In the genomic region with DNA sequence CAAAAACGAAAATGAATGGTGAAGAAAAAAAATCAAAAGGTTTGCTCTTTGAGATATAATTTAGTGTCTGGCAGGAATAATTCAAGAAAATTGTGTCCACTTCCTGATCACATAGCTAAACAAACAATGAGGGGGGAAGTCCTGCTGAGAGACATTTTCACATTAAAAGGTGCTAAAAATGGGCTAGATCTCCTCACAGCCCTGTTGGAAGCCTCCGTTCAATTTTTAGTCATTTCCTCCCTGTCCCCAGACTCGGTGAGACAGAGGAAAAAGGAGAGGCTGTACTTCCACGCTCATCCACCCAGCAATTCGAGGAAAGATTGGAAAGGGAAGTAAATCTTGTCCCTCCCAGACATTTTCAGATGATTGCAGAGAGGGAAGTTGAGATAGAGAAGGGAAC, we compare ENCODE assay signal across 14 cellular contexts.
A peak's percentile ranks its signal among the peaks of the same experiment; 100 is the strongest.
DNase-seq lines count a peak whose midpoint lies in the region; ATAC-seq and TF ChIP-seq lines count a peak whose summit lies in the region.
"Had no signal": no experiment of that assay in that cellular context is flagged by ENCODE, and none has a peak within 500 bp of the region (broad histone marks: within the 10 kb centered on the region; RNA-seq: fewer than 3 reads in every experiment).

No MANE protein-coding gene starts in this region.

- H4K91ac ChIP-seq in neuronal stem cell (ENCODE audit: low read depth, low read length, poor library complexity), result no peak overlapping the region

- H3K14ac ChIP-seq in neuronal stem cell (ENCODE audit: low read length), result no peak overlapping the region

- peak overlapping the region; percentile 28 for H2AFZ ChIP-seq in neuronal stem cell (ENCODE audit: low read length)

- no peaks in the 10 kb centered on the region for H3K9me3 ChIP-seq in SK-N-MC (ENCODE audit: low read depth, low read length)
- H3K9me3 ChIP-seq in neuronal stem cell (replicated peaks in 1 of 2; ENCODE audit: control insufficient read depth in 2 of 2, insufficient read depth in 1 of 2, low read depth in 1 of 2, low read length in 2 of 2), result no peaks in the 10 kb centered on the region
- H3K9me3 ChIP-seq: BLaER1 had no signal

- no peak overlapping the region for H2AK5ac ChIP-seq in neuronal stem cell (ENCODE audit: low read depth, low read length)

- H2BK15ac ChIP-seq in neuronal stem cell (ENCODE audit: low read length), result no peak overlapping the region

- H3K4me1 Mint-ChIP-seq in CD14-positive monocyte, result peaks cover 1% of the 10 kb centered on the region
- H3K4me1 Mint-ChIP-seq: CD8-positive, alpha-beta memory T cell had no signal

- TF ChIP-seq CTCF in CD14-positive monocyte (IDR thresholded peaks at IDR 0.05), result no peak

- no peak overlapping the region for H2BK5ac ChIP-seq in neuronal stem cell (ENCODE audit: low read length)

- H3K18ac ChIP-seq in neuronal stem cell (ENCODE audit: low read length), result no peak overlapping the region

- no peaks in the 10 kb centered on the region for H3K79me1 ChIP-seq in neuronal stem cell (ENCODE audit: low read depth, low read length)

- intact Hi-C loops in CD14-positive monocyte (cut with micrococcal nuclease), result no loop called here

- H3K4ac ChIP-seq in neuronal stem cell (ENCODE audit: low read length), result no peak overlapping the region

- H3K27me3 ChIP-seq in neuronal stem cell (ENCODE audit: control insufficient read depth in 3 of 3, insufficient read depth in 3 of 3, low read depth in 1 of 3, low read length in 3 of 3), result no peaks in the 10 kb centered on the region
- H3K27me3 ChIP-seq: BLaER1 had no signal

- H4K8ac ChIP-seq in neuronal stem cell (ENCODE audit: low read depth, low read length), result no peak overlapping the region

- no peak overlapping the region for H2BK12ac ChIP-seq in neuronal stem cell (ENCODE audit: low read length)

- WGBS in neuronal stem cell (ENCODE audit: extremely low coverage in 2 of 2, insufficient read length in 2 of 2, insufficient replicate concordance in 1 of 2), 2 donors, result no CpG with 5 or more reads among the region's 5 CpGs

- no peak overlapping the region for H3K27ac Mint-ChIP-seq in CD14-positive monocyte
- H3K27ac Mint-ChIP-seq: CD8-positive, alpha-beta memory T cell; T-helper 1 cell treated with Interleukin-12 subunit alpha and Interleukin-12 subunit beta and Interleukin-4 antibody, amounts not matched to agents 30 μg/mL and 1 μg/mL, for 36 hours had no signal

- no peaks in the 10 kb centered on the region for H3K4me1 ChIP-seq in neuronal stem cell (ENCODE audit: control insufficient read depth in 2 of 2, insufficient read depth in 1 of 2, low read depth in 1 of 2, low read length in 2 of 2)
- H3K4me1 ChIP-seq: BLaER1 had no signal

- ATAC-seq in GM21447 (IDR thresholded peaks at IDR 0.05; ENCODE audit: unreplicated experiment) (no peak), GM21367 (IDR thresholded peaks at IDR 0.05; ENCODE audit: unreplicated experiment) (no peak)

- no peak overlapping the region for H3K23ac ChIP-seq in neuronal stem cell (ENCODE audit: low read depth, low read length, poor library complexity)

- H3K27ac ChIP-seq in SK-N-MC (peak overlapping the region; percentile 81), neuronal stem cell (replicated peaks; ENCODE audit: low read length) (no peak overlapping the region)
- H3K27ac ChIP-seq: BLaER1 had no signal

- H3K27me3 Mint-ChIP-seq in CD14-positive monocyte (ENCODE audit: low read depth in 3 of 3), result peaks cover 0 to 2% (median 0%) of the 10 kb centered on the region in 3 donors

- H3K4me3 ChIP-seq in SK-N-MC (peak overlapping the region; percentile 67), neuronal stem cell (ENCODE audit: low read length in 2 of 2) (no peak overlapping the region)
- H3K4me3 ChIP-seq: BLaER1 had no signal

- H2BK120ac ChIP-seq in neuronal stem cell (ENCODE audit: low read depth, low read length), result no peak overlapping the region

- H3K9me3 Mint-ChIP-seq in CD14-positive monocyte, result peaks cover 0 to 5% (median 2%) of the 10 kb centered on the region in 7 donors
- H3K9me3 Mint-ChIP-seq: CD8-positive, alpha-beta memory T cell; T-helper 1 cell treated with Interleukin-12 subunit alpha and Interleukin-12 subunit beta and Interleukin-4 antibody, amounts not matched to agents 30 μg/mL and 1 μg/mL, for 36 hours had no signal

- H3K9ac ChIP-seq in SK-N-MC (ENCODE audit: insufficient read length) (peak overlapping the region; percentile 52), neuronal stem cell (ENCODE audit: low read depth, low read length, poor library complexity) (no peak overlapping the region)
- H3K9ac ChIP-seq: BLaER1 had no signal

- H3K4me2 ChIP-seq in neuronal stem cell (ENCODE audit: insufficient read depth, low read length, poor library complexity, severe bottlenecking), result no peak overlapping the region
- H3K4me2 ChIP-seq: BLaER1 had no signal

- H3K36me3 ChIP-seq in SK-N-MC (ENCODE audit: insufficient read depth, low read length) (no peaks in the 10 kb centered on the region), neuronal stem cell (replicated peaks in 1 of 2; ENCODE audit: control insufficient read depth in 2 of 2, insufficient read depth in 2 of 2, low read length in 2 of 2) (no peaks in the 10 kb centered on the region)
- H3K36me3 ChIP-seq: BLaER1 had no signal

- no peak overlapping the region for H3K4me3 Mint-ChIP-seq in CD14-positive monocyte
- H3K4me3 Mint-ChIP-seq: T-helper 1 cell treated with Interleukin-12 subunit alpha and Interleukin-12 subunit beta and Interleukin-4 antibody, amounts not matched to agents 30 μg/mL and 1 μg/mL, for 36 hours had no signal

- peak; percentile 25 for DNase-seq in NCI-H748 (lab: John Stamatoyannopoulos, UW; ENCODE audit: unreplicated experiment)
- no peak for DNase-seq in NCI-H748 treated with DMSO at 0.1 percent for 48 hours (lab: John Stamatoyannopoulos, UW)
- DNase-seq in NCI-H1417 (lab: John Stamatoyannopoulos, UW), result peak in 2 of 3 experiments; percentile 16 to 63
- peak; percentile 6 for DNase-seq in SK-N-MC (ENCODE audit: low read depth, low spot score)
- DNase-seq in neuronal stem cell (ENCODE audit: low spot score), result no peak
- DNase-seq in CD14-positive monocyte (ENCODE audit: low spot score), result no peak
- DNase-seq: 8988T; CD8-positive, alpha-beta memory T cell; H7; NCI-H524 treated with DMSO at 0.1 percent for 48 hours had no signal

- H3K36me3 Mint-ChIP-seq in CD14-positive monocyte, result no peaks in the 10 kb centered on the region
- H3K36me3 Mint-ChIP-seq: CD8-positive, alpha-beta memory T cell had no signal

Comparison
In these comparisons a context has a peak if more than half of its experiments do, and no peak if none do; other contexts are left out.
1. DNase-seq: peak in NCI-H748 (single experiment), NCI-H1417 (2 of 3) and SK-N-MC (single experiment); none in NCI-H748 treated with DMSO at 0.1 percent for 48 hours (single experiment), neuronal stem cell (single experiment) and CD14-positive monocyte (single experiment).